Comparison of ENCODE assay signal across 8 cellular contexts in the genomic region with DNA sequence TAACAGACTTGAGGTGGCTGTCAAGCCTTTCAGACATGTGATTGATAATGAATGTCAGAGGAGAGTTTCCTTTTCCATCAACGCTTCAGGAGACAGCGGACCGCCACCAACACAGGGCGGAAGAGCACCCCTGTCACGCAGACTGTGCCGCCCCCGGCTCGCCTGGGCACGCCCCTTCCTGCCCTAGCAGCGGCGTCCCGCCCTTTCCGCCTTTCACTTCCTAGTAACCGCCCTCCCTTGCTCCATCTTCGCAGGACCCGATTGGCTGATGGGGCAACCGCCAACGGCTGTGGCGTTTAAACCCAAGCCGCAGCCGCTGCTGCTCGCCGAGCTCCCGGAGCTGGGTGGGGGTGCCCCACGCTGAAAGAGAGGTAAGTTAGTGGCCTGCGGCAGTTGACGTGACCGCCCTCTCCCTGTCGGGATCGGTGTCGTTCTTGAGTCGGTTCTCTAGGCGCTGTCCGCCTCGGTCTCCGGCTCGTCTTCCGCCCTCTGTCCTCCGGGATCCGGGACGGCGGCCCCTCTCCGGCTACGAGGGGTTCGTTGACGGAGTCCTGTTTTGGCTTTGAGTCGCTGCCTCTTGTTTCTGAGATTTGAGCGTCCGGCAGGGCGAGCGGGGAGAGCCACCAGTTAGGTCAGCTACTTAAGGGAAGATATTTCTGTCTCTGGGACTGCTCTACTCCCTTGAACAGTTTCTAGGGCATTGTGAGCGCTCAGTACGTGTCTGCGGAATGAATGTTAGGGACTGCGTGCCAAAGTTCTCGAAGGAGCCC. TPM values are rescaled to one million over a fixed set of nuclear protein-coding genes. Genes with fewer than 3 reads are reported as not detected.
DNase-seq lines count a peak whose midpoint lies in the region; ATAC-seq, FAIRE-seq and TF ChIP-seq lines count a peak whose summit lies in the region.

A gene with protein sequence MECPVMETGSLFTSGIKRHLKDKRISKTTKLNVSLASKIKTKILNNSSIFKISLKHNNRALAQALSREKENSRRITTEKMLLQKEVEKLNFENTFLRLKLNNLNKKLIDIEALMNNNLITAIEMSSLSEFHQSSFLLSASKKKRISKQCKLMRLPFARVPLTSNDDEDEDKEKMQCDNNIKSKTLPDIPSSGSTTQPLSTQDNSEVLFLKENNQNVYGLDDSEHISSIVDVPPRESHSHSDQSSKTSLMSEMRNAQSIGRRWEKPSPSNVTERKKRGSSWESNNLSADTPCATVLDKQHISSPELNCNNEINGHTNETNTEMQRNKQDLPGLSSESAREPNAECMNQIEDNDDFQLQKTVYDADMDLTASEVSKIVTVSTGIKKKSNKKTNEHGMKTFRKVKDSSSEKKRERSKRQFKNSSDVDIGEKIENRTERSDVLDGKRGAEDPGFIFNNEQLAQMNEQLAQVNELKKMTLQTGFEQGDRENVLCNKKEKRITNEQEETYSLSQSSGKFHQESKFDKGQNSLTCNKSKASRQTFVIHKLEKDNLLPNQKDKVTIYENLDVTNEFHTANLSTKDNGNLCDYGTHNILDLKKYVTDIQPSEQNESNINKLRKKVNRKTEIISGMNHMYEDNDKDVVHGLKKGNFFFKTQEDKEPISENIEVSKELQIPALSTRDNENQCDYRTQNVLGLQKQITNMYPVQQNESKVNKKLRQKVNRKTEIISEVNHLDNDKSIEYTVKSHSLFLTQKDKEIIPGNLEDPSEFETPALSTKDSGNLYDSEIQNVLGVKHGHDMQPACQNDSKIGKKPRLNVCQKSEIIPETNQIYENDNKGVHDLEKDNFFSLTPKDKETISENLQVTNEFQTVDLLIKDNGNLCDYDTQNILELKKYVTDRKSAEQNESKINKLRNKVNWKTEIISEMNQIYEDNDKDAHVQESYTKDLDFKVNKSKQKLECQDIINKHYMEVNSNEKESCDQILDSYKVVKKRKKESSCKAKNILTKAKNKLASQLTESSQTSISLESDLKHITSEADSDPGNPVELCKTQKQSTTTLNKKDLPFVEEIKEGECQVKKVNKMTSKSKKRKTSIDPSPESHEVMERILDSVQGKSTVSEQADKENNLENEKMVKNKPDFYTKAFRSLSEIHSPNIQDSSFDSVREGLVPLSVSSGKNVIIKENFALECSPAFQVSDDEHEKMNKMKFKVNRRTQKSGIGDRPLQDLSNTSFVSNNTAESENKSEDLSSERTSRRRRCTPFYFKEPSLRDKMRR (plus strand): TSS at position 326 of the 770 bp plus-strand sequence. CDS start 6,769 bp downstream, outside the sequence.

- FAIRE-seq in bronchial epithelial cell (lab: Jason Lieb, UNC) = no peak

- peak within 1 kb of the TSS; percentile 57 for H3K4me3 ChIP-seq in AG09309 (ENCODE audit: control insufficient read depth, low read depth, low read length)
- peak within 1 kb of the TSS; percentile 85 for H3K4me3 ChIP-seq in WI38 (ENCODE audit: low read depth, low read length)
- H3K4me3 ChIP-seq in bronchial epithelial cell (ENCODE audit: low read depth, low read length) = peak within 1 kb of the TSS; percentile 64
- H3K4me3 ChIP-seq in iPS-18c (ENCODE audit: insufficient read depth, low read depth, low read length) = peak within 1 kb of the TSS; percentile 85
- H3K4me3 ChIP-seq in skin epidermis = peak within 1 kb of the TSS; percentile 60 to 93 (median 67)

- H3K27me3 ChIP-seq in bronchial epithelial cell (ENCODE audit: control insufficient read depth, insufficient read depth, low read length) = no peaks in the 10 kb centered on the region

- DNase-seq in AG09309 (ENCODE audit: low read depth) (peak; percentile 61), NCI-H226 (peak; percentile 74), bronchial epithelial cell (ENCODE audit: low read depth) (peak; percentile 92)

- H3K27ac ChIP-seq in skin epidermis = peak within 1 kb of the TSS in 16 of 21 experiments; percentile 25 to 77 (median 56)

- H3K9me3 ChIP-seq in iPS-18c (ENCODE audit: control insufficient read depth, insufficient read depth, low read length) = no peaks in the 10 kb centered on the region

- H3K36me3 ChIP-seq in bronchial epithelial cell (ENCODE audit: control insufficient read depth, insufficient read depth, low read length) = no peaks in the 10 kb centered on the region

- ATAC-seq in GM19023 (IDR thresholded peaks at IDR 0.05; ENCODE audit: unreplicated experiment) = peak; percentile 100
- ATAC-seq in HG03196 (IDR thresholded peaks at IDR 0.05; ENCODE audit: unreplicated experiment) = peak; percentile 99

- TF ChIP-seq CTCF in AG09309 (IDR thresholded peaks at IDR 0.05; ENCODE audit: control insufficient read depth, insufficient read depth, low read depth, low read length, missing control alignments) (peak; percentile 20), WI38 (IDR thresholded peaks at IDR 0.05; ENCODE audit: low read depth, low read length) (no peak), bronchial epithelial cell (IDR thresholded peaks at IDR 0.05; ENCODE audit: insufficient read depth, low read length, severe bottlenecking) (peak; percentile 14)

RNA-seq across cellular contexts. Expression of the gene that starts here (rescaled TPM):
- 0.64 and 0.79 TPM in 2 replicates for total RNA-seq in bronchial epithelial cell

Comparison
In these comparisons a context has a peak if more than half of its experiments do, and no peak if none do; other contexts are left out.
1. Peak in every context shown above with its lines: DNase-seq, ATAC-seq, H3K4me3 ChIP-seq and H3K27ac ChIP-seq.
2. Peak in DNase-seq and H3K4me3 ChIP-seq in bronchial epithelial cell; RNA of the gene not detected or under 1 TPM.